ENCODE assay signal across 8 cellular contexts in the genomic region with DNA sequence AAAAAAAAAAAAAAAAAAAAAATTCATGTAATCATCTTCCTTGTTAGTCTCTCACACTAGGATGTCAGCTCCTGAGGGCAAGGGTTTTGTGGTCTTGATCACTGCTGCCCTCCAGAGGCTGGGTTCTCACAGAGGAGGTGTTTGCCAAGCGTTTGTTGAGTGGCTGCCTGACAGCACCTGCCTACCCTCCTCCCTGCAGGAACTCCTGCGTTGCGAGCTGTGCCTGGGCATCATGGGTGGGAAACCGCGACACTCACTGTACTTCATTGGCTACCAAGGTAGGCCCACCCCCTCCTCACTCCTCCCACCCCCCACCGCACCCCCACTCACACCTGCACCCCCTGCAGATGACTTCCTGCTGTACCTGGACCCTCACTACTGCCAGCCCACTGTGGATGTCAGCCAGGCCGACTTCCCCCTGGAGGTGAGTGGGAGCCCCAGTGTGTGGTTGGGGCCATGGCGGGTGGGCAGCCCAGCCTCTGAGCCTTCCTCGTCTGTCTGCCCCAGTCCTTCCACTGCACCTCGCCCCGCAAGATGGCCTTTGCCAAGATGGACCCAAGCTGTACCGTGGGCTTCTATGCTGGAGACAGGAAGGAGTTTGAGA. TPM values are rescaled to one million over a fixed set of nuclear protein-coding genes. Genes with fewer than 3 reads are reported as not detected.
DNase-seq lines count a peak whose midpoint lies in the region; ATAC-seq, FAIRE-seq and TF ChIP-seq lines count a peak whose summit lies in the region.

No MANE protein-coding gene starts in this region.

- no peak for TF ChIP-seq EP300 in H1 (IDR thresholded peaks at IDR 0.05; ENCODE audit: borderline replicate concordance in 1 of 2, low read depth in 2 of 2, low read length in 2 of 2)

- peak overlapping the region; percentile 28; the same call in 1 of the 2 replicates for H4K8ac ChIP-seq in H1 (ENCODE audit: extremely low read depth, insufficient read depth, low read length)

- no peak for TF ChIP-seq POLR2A in H1 (IDR thresholded peaks at IDR 0.05; ENCODE audit: control extremely low read depth in 1 of 2, low read depth in 2 of 2, low read length in 2 of 2)

- POLR2A ChIA-PET in H1 (lab: Charles Lee; ENCODE audit: partially characterized antibody): interaction anchor here (0.6 to 5.0 kb wide), 18 partner anchors 9 to 150 kb away, joined by 3 to 41 read pairs (median 4); a partner anchor contains a TSS

- no peak overlapping the region for H3K4me2 ChIP-seq in H1 (ENCODE audit: insufficient read depth in 1 of 2, low read depth in 2 of 2, low read length in 2 of 2)

- no peaks in the 10 kb centered on the region for H3K23me2 ChIP-seq in H1 (ENCODE audit: low read depth, low read length)

- no peak overlapping the region; the same call in 1 of the 2 replicates for H3K18ac ChIP-seq in H1 (ENCODE audit: extremely low read depth, low read length)

- no peaks in the 10 kb centered on the region for H3K9me3 ChIP-seq in RWPE2 (ENCODE audit: severe bottlenecking)
- no peaks in the 10 kb centered on the region for H3K9me3 ChIP-seq in H1 (ENCODE audit: insufficient read depth in 2 of 2, low read depth in 1 of 2, low read length in 1 of 2)

- no peak for DNase-seq in AG09309 (ENCODE audit: low read depth)
- peak; percentile 34 for DNase-seq in GM20000 (ENCODE audit: low spot score)
- DNase-seq in RWPE2 (ENCODE audit: low spot score): no peak
- DNase-seq in H1 (ENCODE audit: low read depth in 1 of 2, low spot score in 2 of 2): no peak
- DNase-seq in stimulated activated naive CD4-positive, alpha-beta T cell treated with Interleukin-2 at 50 U/mL for 16 hours (lab: John Stamatoyannopoulos, UW): peak; percentile 14
- DNase-seq in mesenteric fat pad (ENCODE audit: low spot score): no peak
- no peak for DNase-seq in cerebellar cortex (ENCODE audit: low spot score)
- DNase-seq in GM19239 (ENCODE audit: insufficient read length, low spot score): no peak

- 95% methylated on average over 10 of the region's 12 CpGs; no CpG with 5 or more reads in 1 of the 2 experiments for WGBS in H1 (ENCODE audit: extremely low coverage in 1 of 2, insufficient coverage in 1 of 2, insufficient read length in 1 of 2, insufficient replicate concordance in 2 of 2, low coverage in 1 of 2, low lambda C conversion rate in 2 of 2, missing lambda C conversion rate in 1 of 2), 2 experiments

- no peak overlapping the region for H3K4ac ChIP-seq in H1 (replicated peaks; ENCODE audit: insufficient read length, low read depth, low read length)

- H3K4me1 ChIP-seq in RWPE2 (ENCODE audit: insufficient read depth, poor library complexity, severe bottlenecking): peaks cover 28% of the 10 kb centered on the region
- H3K4me1 ChIP-seq in H1 (replicated peaks in 1 of 4; ENCODE audit: control insufficient read depth in 3 of 4, insufficient read depth in 4 of 4, low read length in 3 of 4): no peaks in the 10 kb centered on the region

- H2BK20ac ChIP-seq in H1 (ENCODE audit: low read length): no peak overlapping the region

- no peaks in the 10 kb centered on the region for H3K27me3 ChIP-seq in RWPE2 (ENCODE audit: insufficient read depth, poor library complexity, severe bottlenecking)
- no peaks in the 10 kb centered on the region for H3K27me3 ChIP-seq in H1 (replicated peaks in 1 of 4; ENCODE audit: control insufficient read depth in 3 of 4, extremely low read depth in 1 of 4, insufficient read depth in 3 of 4, low read length in 3 of 4)

- H3K79me1 ChIP-seq in H1 (ENCODE audit: low read depth, low read length): 0 out of 2 replicates have a peak, but pooled peaks cover 3% of the 10 kb centered on the region

- no peak overlapping the region for H4K5ac ChIP-seq in H1 (ENCODE audit: insufficient read length, low read depth, low read length)

- H3K4me3 ChIP-seq in AG09309 (ENCODE audit: control insufficient read depth, low read depth, low read length) (no peak overlapping the region), RWPE2 (ENCODE audit: severe bottlenecking) (no peak overlapping the region), H1 (ENCODE audit: extremely low read depth in 1 of 4, insufficient read depth in 2 of 4, low read depth in 3 of 4, low read length in 4 of 4) (no peak overlapping the region)

- no peak overlapping the region for H2BK12ac ChIP-seq in H1 (ENCODE audit: low read depth, low read length)

- no peak overlapping the region for H3K56ac ChIP-seq in H1 (replicated peaks; ENCODE audit: insufficient read length, low read depth, low read length)

- TF ChIP-seq RAD21 in H1 (IDR thresholded peaks at IDR 0.05 in 1 of 2, conservative IDR thresholded peaks at IDR 0.05 in 1 of 2; ENCODE audit: low read depth in 2 of 2, low read length in 2 of 2): peak; percentile 52 to 64

- H2AK5ac ChIP-seq in H1 (ENCODE audit: low read depth, low read length): no peak overlapping the region

- CTCF ChIA-PET in H1 (lab: Charles Lee; ENCODE audit: partially characterized antibody): interaction anchor here (0.6 to 4.5 kb wide), 20 partner anchors 9 to 411 kb away, joined by 3 to 25 read pairs (median 4); a partner anchor contains a TSS

- peak; percentile 25; the same call in 2 of the 3 replicates for ATAC-seq in RWPE2 (ENCODE audit: low read depth)

- H3K27ac ChIP-seq in RWPE2 (ENCODE audit: poor library complexity, severe bottlenecking) (no peak overlapping the region), H1 (ENCODE audit: low read depth, low read length) (no peak overlapping the region)

- H4K91ac ChIP-seq in H1 (replicated peaks; ENCODE audit: insufficient read length, low read length): no peak overlapping the region

- H3K9ac ChIP-seq in H1 (replicated peaks in 1 of 4; ENCODE audit: extremely low read depth in 1 of 4, low read depth in 3 of 4, low read length in 3 of 4): no peak overlapping the region

- H2BK15ac ChIP-seq in H1 (ENCODE audit: low read length): no peak overlapping the region

- H2BK5ac ChIP-seq in H1 (ENCODE audit: low read depth, low read length): no peak overlapping the region

- H3K36me3 ChIP-seq in RWPE2 (ENCODE audit: low read depth): peaks cover 85% of the 10 kb centered on the region
- peaks cover 12 to 60% (median 44%) of the 10 kb centered on the region in 4 experiments; a peak in 7 of 8 replicates for H3K36me3 ChIP-seq in H1 (ENCODE audit: control insufficient read depth in 2 of 4, insufficient read depth in 4 of 4, low read length in 3 of 4)

- no peak overlapping the region for H3K23ac ChIP-seq in H1 (ENCODE audit: insufficient read length)

- no peak overlapping the region for H2AFZ ChIP-seq in H1 (ENCODE audit: low read length)

- TF ChIP-seq CTCF in AG09309 (IDR thresholded peaks at IDR 0.05; ENCODE audit: control insufficient read depth, insufficient read depth, low read depth, low read length, missing control alignments) (peak; percentile 30), GM20000 (IDR thresholded peaks at IDR 0.05; ENCODE audit: extremely low read depth, missing control alignments) (no peak), RWPE2 (IDR thresholded peaks at IDR 0.05; ENCODE audit: poor library complexity, severe bottlenecking) (peak; percentile 34), H1 (IDR thresholded peaks at IDR 0.05; ENCODE audit: control extremely low read depth in 1 of 3, insufficient read depth in 1 of 3, low read depth in 1 of 3, low read length in 3 of 3) (peak; percentile 45 to 58 (median 51))

- peaks cover 6 to 18% of the 10 kb centered on the region in 2 experiments for H4K20me1 ChIP-seq in H1 (replicated peaks in 1 of 2; ENCODE audit: control insufficient read depth in 1 of 2, insufficient read depth in 2 of 2, low read length in 2 of 2)

- H2BK120ac ChIP-seq in H1 (replicated peaks; ENCODE audit: low read depth, low read length): no peak overlapping the region

- no peaks in the 10 kb centered on the region for H3K79me2 ChIP-seq in H1 (ENCODE audit: control insufficient read depth in 1 of 2, insufficient read depth in 2 of 2, low read length in 2 of 2)

- FAIRE-seq in H1 (lab: Jason Lieb, UNC): no peak
- FAIRE-seq in GM19239 (lab: Jason Lieb, UNC): no peak

- H3K14ac ChIP-seq in H1 (ENCODE audit: insufficient read length): no peak overlapping the region

RNA-seq across cellular contexts. Expression of a gene that starts 8.1 kb away (rescaled TPM):
- 43.7 and 51.4 TPM in 2 replicates for total RNA-seq in H1 (2021; fragmentation: NEBNext Ultra II Directional; extraction: Animal tissue kit (Norgen Biotek cat#: 25700))
- polyA plus RNA-seq in H1 (2011; rRNA removed): 39.6 and 68.7 TPM in 2 replicates
- polyA plus RNA-seq in H1 (2011; cell fraction: cytosol; rRNA removed): 38.0 TPM
- polyA plus RNA-seq in H1 (2011; cell fraction: nucleus; rRNA removed): 60.1 TPM
- polyA plus RNA-seq in H1 (2012, experiment 1 of 2): 43.5 to 57.9 TPM (median 44.9 TPM) in 4 replicates
- polyA plus RNA-seq in H1 (2012, experiment 2 of 2): 64.1 TPM
- polyA plus RNA-seq in H1 (2013, experiment 1 of 2): 33.0 TPM
- 29.6 TPM for polyA plus RNA-seq in H1 (2013, experiment 2 of 2)
- polyA minus RNA-seq in H1 (2011; rRNA and poly(A)+ RNA removed): 19.1 and 31.9 TPM in 2 replicates
- polyA minus RNA-seq in H1 (2011; cell fraction: cytosol; rRNA and poly(A)+ RNA removed): 38.1 TPM
- 26.4 TPM for polyA minus RNA-seq in H1 (2011; cell fraction: nucleus; rRNA and poly(A)+ RNA removed)
- 19.0 TPM for total RNA-seq in mesenteric fat pad

RNA-seq across cellular contexts. Expression of a gene that starts 14.0 kb away (rescaled TPM):
- 45.2 and 50.1 TPM in 2 replicates for total RNA-seq in H1 (2021; fragmentation: NEBNext Ultra II Directional; extraction: Animal tissue kit (Norgen Biotek cat#: 25700))
- polyA plus RNA-seq in H1 (2011; rRNA removed): 14.2 and 19.4 TPM in 2 replicates
- 33.2 TPM for polyA plus RNA-seq in H1 (2011; cell fraction: cytosol; rRNA removed)
- polyA plus RNA-seq in H1 (2011; cell fraction: nucleus; rRNA removed): 150 TPM
- 44.9 to 63.2 TPM (median 53.9 TPM) in 4 replicates for polyA plus RNA-seq in H1 (2012, experiment 1 of 2)
- polyA plus RNA-seq in H1 (2012, experiment 2 of 2): 23.4 TPM
- polyA plus RNA-seq in H1 (2013, experiment 1 of 2): 28.4 TPM
- 25.8 TPM for polyA plus RNA-seq in H1 (2013, experiment 2 of 2)
- 7.6 and 14.2 TPM in 2 replicates for polyA minus RNA-seq in H1 (2011; rRNA and poly(A)+ RNA removed)
- polyA minus RNA-seq in H1 (2011; cell fraction: cytosol; rRNA and poly(A)+ RNA removed): 31.2 TPM
- 36.1 TPM for polyA minus RNA-seq in H1 (2011; cell fraction: nucleus; rRNA and poly(A)+ RNA removed)
- total RNA-seq in mesenteric fat pad: 21.7 TPM

RNA-seq across cellular contexts. Expression of a gene that starts 17.0 kb away (rescaled TPM):
- total RNA-seq in H1 (2021; fragmentation: NEBNext Ultra II Directional; extraction: Animal tissue kit (Norgen Biotek cat#: 25700)): 2.6 and 3.0 TPM in 2 replicates
- polyA plus RNA-seq in H1 (2011; rRNA removed): 4.0 and 4.2 TPM in 2 replicates
- 4.6 TPM for polyA plus RNA-seq in H1 (2011; cell fraction: cytosol; rRNA removed)
- polyA plus RNA-seq in H1 (2011; cell fraction: nucleus; rRNA removed): 2.4 TPM
- polyA plus RNA-seq in H1 (2012, experiment 1 of 2): 2.8 to 4.1 TPM (median 2.9 TPM) in 4 replicates
- polyA plus RNA-seq in H1 (2012, experiment 2 of 2): 2.1 TPM
- polyA plus RNA-seq in H1 (2013, experiment 1 of 2): 1.4 TPM
- 1.3 TPM for polyA plus RNA-seq in H1 (2013, experiment 2 of 2)
- polyA minus RNA-seq in H1 (2011; rRNA and poly(A)+ RNA removed): 0.91 and 0.93 TPM in 2 replicates
- polyA minus RNA-seq in H1 (2011; cell fraction: cytosol; rRNA and poly(A)+ RNA removed): 1.8 TPM
- polyA minus RNA-seq in H1 (2011; cell fraction: nucleus; rRNA and poly(A)+ RNA removed): 1.1 TPM
- total RNA-seq in mesenteric fat pad: 11.4 TPM

RNA-seq across cellular contexts. Expression of a gene that starts 34.6 kb away (rescaled TPM):
- total RNA-seq in H1 (2021; fragmentation: NEBNext Ultra II Directional; extraction: Animal tissue kit (Norgen Biotek cat#: 25700)): 8.6 and 8.7 TPM in 2 replicates
- polyA plus RNA-seq in H1 (2011; rRNA removed): 2.4 and 3.6 TPM in 2 replicates
- polyA plus RNA-seq in H1 (2011; cell fraction: cytosol; rRNA removed): 2.7 TPM
- polyA plus RNA-seq in H1 (2011; cell fraction: nucleus; rRNA removed): 2.3 TPM
- 2.7 to 3.3 TPM (median 2.9 TPM) in 4 replicates for polyA plus RNA-seq in H1 (2012, experiment 1 of 2)
- polyA plus RNA-seq in H1 (2012, experiment 2 of 2): 2.2 TPM
- 14.0 TPM for polyA plus RNA-seq in H1 (2013, experiment 1 of 2)
- polyA plus RNA-seq in H1 (2013, experiment 2 of 2): 16.1 TPM
- 0.46 and 0.63 TPM in 2 replicates for polyA minus RNA-seq in H1 (2011; rRNA and poly(A)+ RNA removed)
- 1.8 TPM for polyA minus RNA-seq in H1 (2011; cell fraction: cytosol; rRNA and poly(A)+ RNA removed)
- 2.0 TPM for polyA minus RNA-seq in H1 (2011; cell fraction: nucleus; rRNA and poly(A)+ RNA removed)
- 0.13 TPM for total RNA-seq in mesenteric fat pad

RNA-seq across cellular contexts. Expression of a gene that starts 35.3 kb away (rescaled TPM):
- 140 and 141 TPM in 2 replicates for total RNA-seq in H1 (2021; fragmentation: NEBNext Ultra II Directional; extraction: Animal tissue kit (Norgen Biotek cat#: 25700))
- polyA plus RNA-seq in H1 (2011; rRNA removed): 161 and 205 TPM in 2 replicates
- 177 TPM for polyA plus RNA-seq in H1 (2011; cell fraction: cytosol; rRNA removed)
- polyA plus RNA-seq in H1 (2011; cell fraction: nucleus; rRNA removed): 187 TPM
- 84.6 to 161 TPM (median 155 TPM) in 4 replicates for polyA plus RNA-seq in H1 (2012, experiment 1 of 2)
- 267 TPM for polyA plus RNA-seq in H1 (2012, experiment 2 of 2)
- polyA plus RNA-seq in H1 (2013, experiment 1 of 2): 62.8 TPM
- 59.0 TPM for polyA plus RNA-seq in H1 (2013, experiment 2 of 2)
- 247 and 253 TPM in 2 replicates for polyA minus RNA-seq in H1 (2011; rRNA and poly(A)+ RNA removed)
- polyA minus RNA-seq in H1 (2011; cell fraction: cytosol; rRNA and poly(A)+ RNA removed): 115 TPM
- 78.3 TPM for polyA minus RNA-seq in H1 (2011; cell fraction: nucleus; rRNA and poly(A)+ RNA removed)
- 3.2 TPM for total RNA-seq in mesenteric fat pad

Comparison
In these comparisons a context has a peak if more than half of its experiments do, and no peak if none do; other contexts are left out.
1. DNase-seq: peak in GM20000 (single experiment) and stimulated activated naive CD4-positive, alpha-beta T cell treated with Interleukin-2 at 50 U/mL for 16 hours (single experiment); none in AG09309 (single experiment), RWPE2 (single experiment), H1 (0 of 2), mesenteric fat pad (single experiment), cerebellar cortex (single experiment) and GM19239 (single experiment).